In the genomic region with DNA sequence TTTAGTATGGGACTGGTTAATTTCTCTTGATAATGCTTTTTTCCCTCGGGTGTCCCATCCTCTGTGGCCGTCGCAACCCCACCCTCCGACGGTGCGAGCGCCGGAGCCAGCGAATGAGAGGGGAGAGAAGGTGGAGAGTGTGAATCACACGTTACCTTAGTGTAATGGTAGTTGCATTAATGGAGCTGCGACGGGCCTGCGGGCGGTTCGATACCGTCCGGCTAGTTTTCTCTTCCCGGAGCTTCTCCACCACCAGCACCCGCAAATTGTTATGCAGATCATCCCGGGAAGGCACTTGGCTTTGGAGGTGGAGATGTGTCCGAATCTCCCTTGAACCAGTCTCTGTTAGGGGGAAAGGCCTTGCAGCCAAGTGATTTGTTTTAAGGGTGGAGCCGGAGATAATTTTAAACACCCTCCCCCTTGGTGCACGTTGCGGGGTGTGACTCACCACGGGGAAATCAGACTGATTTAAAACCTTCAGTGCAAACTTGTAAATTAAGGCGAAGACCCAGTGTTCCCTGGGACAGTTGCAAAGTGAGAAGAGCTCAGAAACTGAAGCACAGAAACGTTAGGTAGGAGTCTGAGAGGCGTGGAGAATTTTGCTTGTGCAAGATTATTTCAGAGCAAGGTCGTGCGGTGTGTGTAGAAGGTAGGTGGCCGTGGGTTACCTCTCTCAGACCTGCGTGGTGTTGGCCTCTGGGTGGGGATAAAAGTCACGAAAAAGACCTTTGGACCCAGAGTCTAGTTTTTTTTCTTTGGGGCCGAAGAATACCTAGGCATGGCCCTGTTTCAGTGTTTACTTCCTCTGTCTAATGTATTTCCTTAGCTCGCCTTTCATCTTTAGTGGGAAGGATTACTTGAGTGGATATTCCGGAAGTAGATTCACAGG, we compare ENCODE assay signal across 8 cellular contexts. TPM values are rescaled to one million over a fixed set of nuclear protein-coding genes. Genes with fewer than 3 reads are reported as not detected.
DNase-seq lines count a peak whose midpoint lies in the region; ATAC-seq and TF ChIP-seq lines count a peak whose summit lies in the region.

No MANE protein-coding gene starts in this region.

- peaks cover 37% of the 10 kb centered on the region for H3K4me1 Mint-ChIP-seq in activated naive CD8-positive, alpha-beta T cell treated with anti-CD3 and anti-CD28 coated beads for 36 hours

- peak overlapping the region; percentile 84 for H3K4me3 Mint-ChIP-seq in activated naive CD8-positive, alpha-beta T cell treated with anti-CD3 and anti-CD28 coated beads for 36 hours

- H3K4me3 ChIP-seq in HL-60 (replicated peaks; ENCODE audit: insufficient read depth, low read length) = peak overlapping the region; percentile 92

- H3K27me3 ChIP-seq in HL-60 (ENCODE audit: insufficient read depth, poor library complexity, severe bottlenecking) = no peaks in the 10 kb centered on the region

- peaks cover 3% of the 10 kb centered on the region for H3K36me3 Mint-ChIP-seq in activated naive CD8-positive, alpha-beta T cell treated with anti-CD3 and anti-CD28 coated beads for 36 hours

- intact Hi-C loops in left ventricle myocardium superior (cut with micrococcal nuclease) = loop anchor here (5.0 kb wide), 1 partner anchor 71 kb away; no protein-coding TSS in a partner anchor

- no peaks in the 10 kb centered on the region for H3K9me3 Mint-ChIP-seq in activated naive CD8-positive, alpha-beta T cell treated with anti-CD3 and anti-CD28 coated beads for 36 hours

- peak overlapping the region; percentile 92 for H3K27ac Mint-ChIP-seq in activated naive CD8-positive, alpha-beta T cell treated with anti-CD3 and anti-CD28 coated beads for 36 hours

- H3K27ac ChIP-seq in HL-60 (replicated peaks) = peak overlapping the region; percentile 94

- peak; percentile 68 for DNase-seq in COLO668 (lab: John Stamatoyannopoulos, UW; ENCODE audit: unreplicated experiment)
- DNase-seq in HL-60 (ENCODE audit: low read depth in 1 of 2, low spot score in 1 of 2) = peak; percentile 56 to 78
- peak; percentile 54 for DNase-seq in SKM-1 (lab: John Stamatoyannopoulos, UW; ENCODE audit: unreplicated experiment)
- peak; percentile 80 for DNase-seq in activated naive CD8-positive, alpha-beta T cell treated with anti-CD3 and anti-CD28 coated beads for 36 hours
- DNase-seq in left ventricle myocardium superior = peak; percentile 60
- peak; percentile 65 for DNase-seq in retina
- DNase-seq in NCI-H524 (lab: John Stamatoyannopoulos, UW) = no peak

- ATAC-seq in GM19467 (IDR thresholded peaks at IDR 0.05; ENCODE audit: unreplicated experiment) = peak; percentile 23
- ATAC-seq in left ventricle myocardium superior = peak; percentile 47

- TF ChIP-seq CTCF in HL-60 (IDR thresholded peaks at IDR 0.05; ENCODE audit: insufficient read depth, low read length) = no peak

- no peaks in the 10 kb centered on the region for H3K27me3 Mint-ChIP-seq in activated naive CD8-positive, alpha-beta T cell treated with anti-CD3 and anti-CD28 coated beads for 36 hours

RNA-seq across cellular contexts. Expression of a gene that starts 1.3 kb away (rescaled TPM):
- 10 to 100 TPM; 28.7 to 31.5 TPM for total RNA-seq in activated naive CD8-positive, alpha-beta T cell treated with anti-CD3 and anti-CD28 coated beads for 36 hours
- 77.8 TPM for total RNA-seq in left ventricle myocardium superior

RNA-seq across cellular contexts. Expression of a gene that starts 43.9 kb away (rescaled TPM):
- total RNA-seq in activated naive CD8-positive, alpha-beta T cell treated with anti-CD3 and anti-CD28 coated beads for 36 hours = not detected
- total RNA-seq in left ventricle myocardium superior = 1.1 TPM

Comparison
In these comparisons a context has a peak if more than half of its experiments do, and no peak if none do; other contexts are left out.
1. DNase-seq: peak in COLO668 (single experiment), HL-60 (2 of 2), SKM-1 (single experiment), activated naive CD8-positive, alpha-beta T cell treated with anti-CD3 and anti-CD28 coated beads for 36 hours (single experiment), left ventricle myocardium superior (single experiment) and retina (single experiment); none in NCI-H524 (0 of 2).